ENCODE assay signal across 22 cellular contexts in the genomic region with DNA sequence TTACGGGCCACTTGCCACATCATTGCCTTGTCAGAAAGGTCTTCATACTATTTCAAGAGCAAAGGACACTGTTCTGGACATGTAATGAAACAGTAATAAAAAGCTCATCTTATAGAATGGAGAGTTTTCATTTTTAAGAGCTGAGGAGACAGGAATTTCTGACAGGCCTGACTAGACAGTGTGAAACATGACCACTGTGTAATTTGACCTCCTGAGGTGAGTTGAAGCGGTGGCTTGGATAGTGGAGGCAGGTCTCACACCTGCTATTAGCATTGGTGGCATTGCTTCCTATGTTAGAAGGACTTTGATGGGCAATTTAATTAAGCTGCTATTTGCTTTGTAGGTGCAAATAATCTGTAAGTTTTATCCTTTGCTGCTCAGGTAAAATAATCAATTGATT. TPM values are rescaled to one million over a fixed set of nuclear protein-coding genes. Genes with fewer than 3 reads are reported as not detected.
DNase-seq lines count a peak whose midpoint lies in the region; ATAC-seq and TF ChIP-seq lines count a peak whose summit lies in the region.
"Had no signal": no experiment of that assay in that cellular context is flagged by ENCODE, and none has a peak within 500 bp of the region (broad histone marks: within the 10 kb centered on the region; RNA-seq: fewer than 3 reads in every experiment).

No MANE protein-coding gene starts in this region.

- no peak overlapping the region for H3K4me2 ChIP-seq in PC-3 (ENCODE audit: low read length)
- H3K4me2 ChIP-seq in neuronal stem cell (ENCODE audit: insufficient read depth, low read length, poor library complexity, severe bottlenecking) = no peak overlapping the region
- H3K4me2 ChIP-seq: KMS-11 had no signal

- CTCF ChIA-PET in PC-3 (lab: Charles Lee) = interaction anchor here (0.5 kb wide), 1 partner anchor 208 kb away, joined by 3 read pairs; no protein-coding TSS in a partner anchor

- no peak overlapping the region for H2BK15ac ChIP-seq in neuronal stem cell (ENCODE audit: low read length)

- H3K36me3 ChIP-seq in PC-3 (ENCODE audit: low read depth, low read length) = no peaks in the 10 kb centered on the region
- no peaks in the 10 kb centered on the region for H3K36me3 ChIP-seq in neuronal stem cell (replicated peaks in 1 of 2; ENCODE audit: control insufficient read depth in 2 of 2, insufficient read depth in 2 of 2, low read length in 2 of 2)

- H3K18ac ChIP-seq in neuronal stem cell (ENCODE audit: low read length) = no peak overlapping the region

- no peaks in the 10 kb centered on the region for H3F3A ChIP-seq in PC-3 (ENCODE audit: low read length, unreplicated experiment)

- no peak overlapping the region for H4K8ac ChIP-seq in neuronal stem cell (ENCODE audit: low read depth, low read length)

- H2AFZ ChIP-seq in PC-3 (ENCODE audit: low read length) (no peak overlapping the region), neuronal stem cell (ENCODE audit: low read length) (peak overlapping the region; percentile 27)

- H4K91ac ChIP-seq in neuronal stem cell (ENCODE audit: low read depth, low read length, poor library complexity) = no peak overlapping the region

- no peak overlapping the region for H2BK12ac ChIP-seq in neuronal stem cell (ENCODE audit: low read length)

- ATAC-seq in PC-3 (peak; percentile 33), GM21367 (IDR thresholded peaks at IDR 0.05; ENCODE audit: unreplicated experiment) (no peak), GM19455 (IDR thresholded peaks at IDR 0.05; ENCODE audit: unreplicated experiment) (no peak), HG03354 (IDR thresholded peaks at IDR 0.05; ENCODE audit: poor library complexity, severe bottlenecking, unreplicated experiment) (no peak)
- ATAC-seq: Panc1, SK-N-SH treated with all-trans-retinoic acid at 6 μM for 48 hours had no signal

- TF ChIP-seq CTCF in PC-3 (conservative IDR thresholded peaks at IDR 0.05; ENCODE audit: low read depth, low read length) = no peak

- H3K23ac ChIP-seq in neuronal stem cell (ENCODE audit: low read depth, low read length, poor library complexity) = no peak overlapping the region

- no peaks in the 10 kb centered on the region for H3K4me1 ChIP-seq in PC-3 (ENCODE audit: insufficient read depth, low read length)
- peaks cover 4 to 15% of the 10 kb centered on the region in 2 donors for H3K4me1 ChIP-seq in neuronal stem cell (ENCODE audit: control insufficient read depth in 2 of 2, insufficient read depth in 1 of 2, low read depth in 1 of 2, low read length in 2 of 2)

- no peaks in the 10 kb centered on the region for H3K9me3 ChIP-seq in PC-3 (ENCODE audit: low read length)
- H3K9me3 ChIP-seq in neuronal stem cell (replicated peaks in 1 of 2; ENCODE audit: control insufficient read depth in 2 of 2, insufficient read depth in 1 of 2, low read depth in 1 of 2, low read length in 2 of 2) = peaks cover 4 to 9% of the 10 kb centered on the region in 2 donors

- no peak overlapping the region for H3K14ac ChIP-seq in neuronal stem cell (ENCODE audit: low read length)

- H3K27me3 ChIP-seq in PC-3 (ENCODE audit: low read length) (no peaks in the 10 kb centered on the region), neuronal stem cell (ENCODE audit: control insufficient read depth in 3 of 3, insufficient read depth in 3 of 3, low read depth in 1 of 3, low read length in 3 of 3) (no peaks in the 10 kb centered on the region)

- H3K9me2 ChIP-seq in PC-3 (replicated peaks; ENCODE audit: low read length) = no peaks in the 10 kb centered on the region

- no TSS peak for BruUV-seq in PC-3 (replicated peaks; lab: Mats Ljungman, UMichigan)

- no peak overlapping the region for H2BK120ac ChIP-seq in neuronal stem cell (ENCODE audit: low read depth, low read length)

- no peaks in the 10 kb centered on the region for H4K20me1 ChIP-seq in PC-3 (ENCODE audit: low read length)

- H3K4me3 ChIP-seq in PC-3 (ENCODE audit: low read length) = no peak overlapping the region
- no peak overlapping the region for H3K4me3 ChIP-seq in neuronal stem cell (ENCODE audit: low read length in 2 of 2)

- POLR2A ChIA-PET in PC-3 (lab: Charles Lee; ENCODE audit: unreplicated experiment) = interaction anchor here (0.7 kb wide), 1 partner anchor 824 kb away, joined by 3 read pairs; no protein-coding TSS in a partner anchor

- H3K27ac ChIP-seq in PC-3 (ENCODE audit: low read length) (no peak overlapping the region), neuronal stem cell (replicated peaks; ENCODE audit: low read length) (no peak overlapping the region)
- H3K27ac ChIP-seq: KMS-11 had no signal

- H2AK5ac ChIP-seq in neuronal stem cell (ENCODE audit: low read depth, low read length) = no peak overlapping the region

- peak; percentile 31 for DNase-seq in NCI-H748 (lab: John Stamatoyannopoulos, UW; ENCODE audit: unreplicated experiment)
- no peak for DNase-seq in NCI-H748 treated with DMSO at 0.1 percent for 48 hours (lab: John Stamatoyannopoulos, UW)
- DNase-seq in NCI-H2029 treated with DMSO at 0.1 percent for 48 hours (lab: John Stamatoyannopoulos, UW) = peak; percentile 8
- DNase-seq in PC-3 = no peak
- no peak for DNase-seq in neuronal stem cell (ENCODE audit: low spot score)
- DNase-seq: CD4-positive, CD25-positive, alpha-beta regulatory T cell; DMS79 treated with DMSO at 0.1 percent for 48 hours; IMR-90; NCI-H1105; NCI-H2081; NCI-H345; NK-92 treated with Interleukin-12 subunit alpha and Interleukin-12 subunit beta, amount 100 ng/mL, for 24 hours had no signal

- no peak overlapping the region for H3K9ac ChIP-seq in PC-3 (ENCODE audit: low read length)
- no peak overlapping the region for H3K9ac ChIP-seq in neuronal stem cell (ENCODE audit: low read depth, low read length, poor library complexity)
- H3K9ac ChIP-seq: KMS-11 had no signal

- intact Hi-C loops in PC-3 (cut with micrococcal nuclease) = no loop called here

- no peaks in the 10 kb centered on the region for H3K79me1 ChIP-seq in neuronal stem cell (ENCODE audit: low read depth, low read length)

- no peaks in the 10 kb centered on the region for H3K79me2 ChIP-seq in PC-3 (ENCODE audit: low read length)

- no CpG with 5 or more reads among the region's 2 CpGs for WGBS in neuronal stem cell (ENCODE audit: extremely low coverage in 2 of 2, insufficient read length in 2 of 2, insufficient replicate concordance in 1 of 2), 2 donors

- H2BK5ac ChIP-seq in neuronal stem cell (ENCODE audit: low read length) = no peak overlapping the region

- no peak overlapping the region for H3K4ac ChIP-seq in neuronal stem cell (ENCODE audit: low read length)

RNA-seq across cellular contexts. Expression of a gene that starts 4.0 kb away (rescaled TPM):
- not detected in 2 replicates for total RNA-seq in PC-3 (2014; rRNA removed)
- polyA plus RNA-seq in neuronal stem cell (2013, experiment 1 of 2) = 0.01 TPM
- 0.01 TPM for polyA plus RNA-seq in neuronal stem cell (2013, experiment 2 of 2)
- total RNA-seq: CD4-positive, CD25-positive, alpha-beta regulatory T cell; G401; H4; IMR-90; T-helper 2 cell treated with Interferon-gamma antibody and Interleukin-4, amounts not matched to agents 100 ng/mL and 5 ng/mL, for 36 hours had no signal
- polyA plus RNA-seq: BJ; CD4-positive, CD25-positive, alpha-beta regulatory T cell; IMR-90 had no signal

RNA-seq across cellular contexts. Expression of a gene that starts 46.9 kb away (rescaled TPM):
- total RNA-seq in PC-3 (2014; rRNA removed) = 51.6 and 56.4 TPM in 2 replicates
- polyA plus RNA-seq in neuronal stem cell (2013, experiment 1 of 2) = 85.4 TPM
- polyA plus RNA-seq in neuronal stem cell (2013, experiment 2 of 2) = 87.0 TPM

Comparison
In these comparisons a context has a peak if more than half of its experiments do, and no peak if none do; other contexts are left out.
1. DNase-seq: peak in NCI-H748 (single experiment) and NCI-H2029 treated with DMSO at 0.1 percent for 48 hours (single experiment); none in NCI-H748 treated with DMSO at 0.1 percent for 48 hours (single experiment), PC-3 (single experiment) and neuronal stem cell (single experiment).